ENCODE assay signal across 9 cellular contexts in the genomic region with DNA sequence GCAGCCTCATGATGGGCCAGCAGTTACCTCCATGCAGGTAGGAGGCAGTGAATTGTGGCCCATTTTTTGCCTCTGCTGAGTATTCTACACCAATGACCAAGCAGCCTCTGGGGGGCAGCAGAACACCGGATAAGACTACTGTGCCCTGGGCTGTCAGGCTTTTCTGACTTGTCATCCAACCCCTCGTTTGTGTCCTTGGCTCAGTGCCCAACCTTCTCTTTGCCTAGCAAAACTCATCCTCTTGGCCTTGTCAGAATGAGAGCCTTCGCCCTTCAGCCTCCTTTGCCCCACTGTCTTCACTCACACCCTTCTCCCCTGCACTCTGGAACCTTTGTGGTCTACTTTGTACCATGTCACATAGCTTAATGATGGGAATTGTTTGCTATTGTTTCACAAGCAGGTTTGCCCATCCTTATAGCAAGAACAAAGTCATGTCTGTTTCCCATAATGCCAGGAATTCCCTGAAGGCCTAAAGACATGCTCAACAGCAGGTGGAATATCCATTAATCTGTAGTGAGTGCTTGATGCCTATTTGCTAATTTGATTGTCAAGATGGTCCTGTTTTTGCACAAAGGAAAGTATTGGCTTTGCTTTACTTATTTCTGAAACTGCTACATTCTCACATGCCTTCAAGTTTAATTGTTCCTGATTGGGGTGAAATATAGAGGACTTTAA.
A peak's percentile ranks its signal among the peaks of the same experiment; 100 is the strongest.
DNase-seq lines count a peak whose midpoint lies in the region; ATAC-seq and TF ChIP-seq lines count a peak whose summit lies in the region.
"Had no signal": no experiment of that assay in that cellular context is flagged by ENCODE, and none has a peak within 500 bp of the region (broad histone marks: within the 10 kb centered on the region; RNA-seq: fewer than 3 reads in every experiment).

No MANE protein-coding gene starts in this region.

- no peak overlapping the region for H3K27ac ChIP-seq in body of pancreas
- H3K27ac ChIP-seq: BLaER1 treated with 17β-estradiol and CSF1 and Interleukin-3, amounts not matched to agents 10 nM and 100 nM had no signal

- TF ChIP-seq POLR2A in body of pancreas (IDR thresholded peaks at IDR 0.05) = no peak

- H3K9me3 ChIP-seq in body of pancreas = no peaks in the 10 kb centered on the region

- intact Hi-C loops in body of pancreas (cut with DNase I) = loop anchor here (10.0 kb wide), 1 partner anchor 360 kb away; no protein-coding TSS in a partner anchor

- peak; percentile 86 for ATAC-seq in HG03066 (IDR thresholded peaks at IDR 0.05; ENCODE audit: low read depth, unreplicated experiment)
- peak; percentile 65 for ATAC-seq in body of pancreas

- H3K36me3 ChIP-seq in body of pancreas (replicated peaks in 1 of 2; ENCODE audit: insufficient read depth in 1 of 2, low read depth in 2 of 2) = no peaks in the 10 kb centered on the region
- H3K36me3 ChIP-seq: BLaER1 treated with 17β-estradiol and CSF1 and Interleukin-3, amounts not matched to agents 10 nM and 100 nM had no signal

- H3K4me1 ChIP-seq in body of pancreas = no peaks in the 10 kb centered on the region
- H3K4me1 ChIP-seq: BLaER1 treated with 17β-estradiol and CSF1 and Interleukin-3, amounts not matched to agents 10 nM and 100 nM had no signal

- 13 to 15% methylated on average over 3 of the region's 3 CpGs for WGBS in body of pancreas, 2 donors

- H3K27me3 ChIP-seq in body of pancreas = no peaks in the 10 kb centered on the region
- H3K27me3 ChIP-seq: BLaER1 treated with 17β-estradiol and CSF1 and Interleukin-3, amounts not matched to agents 10 nM and 100 nM had no signal

- DNase-seq in activated gamma-delta T cell treated with Interleukin-2 at 50 U/mL for 16 hours (peak; percentile 55), activated gamma-delta T cell (lab: John Stamatoyannopoulos, UW) (no peak), NCI-H2107 (lab: John Stamatoyannopoulos, UW) (peak; percentile 94), UCSD-AML1 (lab: John Stamatoyannopoulos, UW; ENCODE audit: unreplicated experiment) (peak; percentile 69), body of pancreas (peak; percentile 73 to 85 (median 76)), iPS-NIHi11 (ENCODE audit: low spot score) (peak; percentile 81)
- DNase-seq in stimulated activated CD4-positive, alpha-beta T cell treated with anti-CD3 and anti-CD28 coated beads, Interleukin-12 subunit alpha, Interleukin-12 subunit beta, amount 100 ng/mL, for 48 hours (ENCODE audit: low read depth in 2 of 3, low spot score in 1 of 3) = peak; percentile 61 to 72 (median 62)

- no peak overlapping the region for H3K4me3 ChIP-seq in body of pancreas
- H3K4me3 ChIP-seq: BLaER1 treated with 17β-estradiol and CSF1 and Interleukin-3, amounts not matched to agents 10 nM and 100 nM had no signal

- TF ChIP-seq CTCF in body of pancreas (IDR thresholded peaks at IDR 0.05) = peak; percentile 30 to 71 (median 63)
